In the genomic region with DNA sequence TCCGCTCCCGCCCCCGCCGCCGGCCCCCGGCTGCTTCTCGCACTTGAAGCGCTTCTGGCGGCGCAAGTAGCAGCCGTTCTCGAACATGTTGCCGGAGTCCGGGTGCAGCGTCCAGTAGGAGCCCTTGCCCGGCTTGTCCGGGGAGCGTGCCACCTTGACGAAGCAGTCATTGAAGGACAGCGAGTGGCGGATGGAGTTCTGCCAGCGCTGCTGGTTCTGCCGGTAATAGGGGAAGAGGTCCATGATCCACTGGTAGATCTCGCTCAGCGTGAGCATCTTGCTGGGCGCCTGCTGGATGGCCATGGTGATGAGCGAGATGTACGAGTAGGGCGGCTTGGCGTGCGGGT, we compare ENCODE assay signal across 13 cellular contexts. TPM values are rescaled to one million over a fixed set of nuclear protein-coding genes. Genes with fewer than 3 reads are reported as not detected.
DNase-seq lines count a peak whose midpoint lies in the region; ATAC-seq and TF ChIP-seq lines count a peak whose summit lies in the region.
"Had no signal": no experiment of that assay in that cellular context is flagged by ENCODE, and none has a peak within 500 bp of the region (broad histone marks: within the 10 kb centered on the region; RNA-seq: fewer than 3 reads in every experiment).

No MANE protein-coding gene starts in this region.

- H3K27me3 ChIP-seq in MG63 (peaks cover 3% of the 10 kb centered on the region; the same call in 1 of the 2 replicates), osteoblast (ENCODE audit: insufficient read depth, low read length) (peaks cover 88% of the 10 kb centered on the region)

- H3K4me3 Mint-ChIP-seq in activated CD4-positive, alpha-beta T cell treated with anti-CD3 and anti-CD28 coated beads, Interleukin-2, amount 10 ng/mL, durations not matched to agents 24 days and 14 days = no peak overlapping the region
- no peak overlapping the region for H3K4me3 Mint-ChIP-seq in naive thymus-derived CD8-positive, alpha-beta T cell

- peaks cover 14% of the 10 kb centered on the region for H3K9me3 Mint-ChIP-seq in activated CD4-positive, alpha-beta T cell treated with anti-CD3 and anti-CD28 coated beads, Interleukin-2, amount 10 ng/mL, durations not matched to agents 24 days and 14 days
- peaks cover 0 to 54% (median 12%) of the 10 kb centered on the region in 9 donors for H3K9me3 Mint-ChIP-seq in naive thymus-derived CD8-positive, alpha-beta T cell

- no peak overlapping the region for H3K27ac ChIP-seq in osteoblast (ENCODE audit: low read depth, low read length)

- peak; percentile 73 for DNase-seq in Daoy (ENCODE audit: low read depth)
- no peak for DNase-seq in MG63
- peak; percentile 50 for DNase-seq in osteoblast (ENCODE audit: insufficient read length, low spot score, missing footprints)
- DNase-seq in activated CD4-positive, alpha-beta T cell treated with anti-CD3 and anti-CD28 coated beads, Interleukin-2, amount 10 ng/mL, durations not matched to agents 24 days and 14 days = no peak
- no peak for DNase-seq in NCI-H2107 treated with DMSO at 0.1 percent for 48 hours (lab: John Stamatoyannopoulos, UW; ENCODE audit: unreplicated experiment)
- DNase-seq in naive thymus-derived CD8-positive, alpha-beta T cell = no peak
- DNase-seq in CD1c-positive myeloid dendritic cell (ENCODE audit: extremely low spot score) = no peak
- DNase-seq: KG1; NK-92 treated with Interleukin-12 subunit alpha and Interleukin-12 subunit beta, amount 100 ng/mL, for 24 hours had no signal

- TF ChIP-seq CTCF in osteoblast (IDR thresholded peaks at IDR 0.05; ENCODE audit: extremely low read depth, low read depth, low read length) = no peak

- peak; percentile 46 for ATAC-seq in esophagus mucosa
- ATAC-seq in naive thymus-derived CD8-positive, alpha-beta T cell = no peak
- ATAC-seq: right cardiac atrium had no signal

- peaks cover 3% of the 10 kb centered on the region for H3K36me3 Mint-ChIP-seq in activated CD4-positive, alpha-beta T cell treated with anti-CD3 and anti-CD28 coated beads, Interleukin-2, amount 10 ng/mL, durations not matched to agents 24 days and 14 days (ENCODE audit: low read depth)
- peaks cover 4 to 36% (median 26%) of the 10 kb centered on the region in 3 donors for H3K36me3 Mint-ChIP-seq in naive thymus-derived CD8-positive, alpha-beta T cell

- H3K36me3 ChIP-seq in MG63 = no peaks in the 10 kb centered on the region
- H3K36me3 ChIP-seq in osteoblast (ENCODE audit: insufficient read depth, low read length) = no peaks in the 10 kb centered on the region

- H3K9me3 ChIP-seq in MG63 = no peaks in the 10 kb centered on the region
- no peaks in the 10 kb centered on the region for H3K9me3 ChIP-seq in osteoblast (ENCODE audit: low read depth, low read length)

- POLR2A ChIA-PET in naive thymus-derived CD8-positive, alpha-beta T cell (lab: Charles Lee) = no interaction called here

- H2AFZ ChIP-seq in osteoblast (ENCODE audit: low read length) = no peak overlapping the region

- H3K4me3 ChIP-seq in MG63 (peak overlapping the region; percentile 9; the same call in 1 of the 2 replicates), osteoblast (ENCODE audit: insufficient read depth, low read length) (no peak overlapping the region)

- H3K4me2 ChIP-seq in osteoblast (ENCODE audit: insufficient read depth, low read length) = no peak overlapping the region

- peaks cover 9% of the 10 kb centered on the region for H3K4me1 Mint-ChIP-seq in activated CD4-positive, alpha-beta T cell treated with anti-CD3 and anti-CD28 coated beads, Interleukin-2, amount 10 ng/mL, durations not matched to agents 24 days and 14 days
- H3K4me1 Mint-ChIP-seq in naive thymus-derived CD8-positive, alpha-beta T cell = peaks cover 11 to 34% (median 16%) of the 10 kb centered on the region in 4 donors

- no peak overlapping the region for H3K27ac Mint-ChIP-seq in activated CD4-positive, alpha-beta T cell treated with anti-CD3 and anti-CD28 coated beads, Interleukin-2, amount 10 ng/mL, durations not matched to agents 24 days and 14 days
- H3K27ac Mint-ChIP-seq in naive thymus-derived CD8-positive, alpha-beta T cell = no peak overlapping the region

- H3K27me3 Mint-ChIP-seq in activated CD4-positive, alpha-beta T cell treated with anti-CD3 and anti-CD28 coated beads, Interleukin-2, amount 10 ng/mL, durations not matched to agents 24 days and 14 days = peaks cover 72% of the 10 kb centered on the region
- H3K27me3 Mint-ChIP-seq in naive thymus-derived CD8-positive, alpha-beta T cell = peaks cover 47 to 87% (median 69%) of the 10 kb centered on the region in 5 donors

- intact Hi-C loops in activated CD4-positive, alpha-beta T cell treated with anti-CD3 and anti-CD28 coated beads, Interleukin-2, amount 10 ng/mL, durations not matched to agents 24 days and 14 days (cut with micrococcal nuclease) = loop anchor here (2.0 to 5.0 kb wide), 2 partner anchors 929 to 1070 kb away; partner anchors contain the start of gene NKX2-1

- no peaks in the 10 kb centered on the region for H3K79me2 ChIP-seq in osteoblast (ENCODE audit: insufficient read depth, low read length)

- H3K4me1 ChIP-seq in osteoblast (ENCODE audit: insufficient read depth, low read length) = no peaks in the 10 kb centered on the region

- no peaks in the 10 kb centered on the region for H4K20me1 ChIP-seq in osteoblast (ENCODE audit: insufficient read depth, low read length)

RNA-seq across cellular contexts. Expression of gene FOXA1, which starts 3.1 kb away (rescaled TPM):
- 6.5 and 11.2 TPM in 2 replicates for total RNA-seq in Daoy (2014; rRNA removed; shearing (Covaris generic))
- 0.64 TPM in 1 of 2 replicates, not detected in the other for total RNA-seq in MG63 (2014; rRNA removed; shearing (Covaris generic); ENCODE audit: low replicate concordance)
- 14.6 TPM for total RNA-seq in esophagus mucosa
- total RNA-seq in osteoblast = 0.36 TPM in 1 of 2 replicates, not detected in the other
- total RNA-seq in activated CD4-positive, alpha-beta T cell treated with anti-CD3 and anti-CD28 coated beads, Interleukin-2, amount 10 ng/mL, durations not matched to agents 24 days and 14 days = 0.07 TPM in 1 of 2 replicates, not detected in the other
- not detected for total RNA-seq in naive thymus-derived CD8-positive, alpha-beta T cell
- polyA plus RNA-seq in naive thymus-derived CD8-positive, alpha-beta T cell = not detected
- total RNA-seq: aorta; right cardiac atrium; T-helper 1 cell treated with Interleukin-12 subunit alpha and Interleukin-12 subunit beta and Interleukin-4 antibody, amounts not matched to agents 30 ng/mL and 1 ng/mL, for 36 hours had no signal
- polyA plus RNA-seq: right cardiac atrium had no signal

RNA-seq across cellular contexts. Expression of gene TTC6, which starts 3.5 kb away (rescaled TPM):
- 2.2 and 9.3 TPM in 2 replicates for total RNA-seq in Daoy (2014; rRNA removed; shearing (Covaris generic))
- not detected in 2 replicates for total RNA-seq in MG63 (2014; rRNA removed; shearing (Covaris generic); ENCODE audit: low replicate concordance)
- total RNA-seq in esophagus mucosa (1.3 TPM), osteoblast (under 0.01 TPM in 2 replicates)
- total RNA-seq in activated CD4-positive, alpha-beta T cell treated with anti-CD3 and anti-CD28 coated beads, Interleukin-2, amount 10 ng/mL, durations not matched to agents 24 days and 14 days = not detected in 2 replicates
- total RNA-seq in naive thymus-derived CD8-positive, alpha-beta T cell = not detected
- polyA plus RNA-seq in naive thymus-derived CD8-positive, alpha-beta T cell = not detected
- total RNA-seq: aorta; right cardiac atrium; T-helper 1 cell treated with Interleukin-12 subunit alpha and Interleukin-12 subunit beta and Interleukin-4 antibody, amounts not matched to agents 30 ng/mL and 1 ng/mL, for 36 hours had no signal
- polyA plus RNA-seq: aorta, right cardiac atrium had no signal

Comparison
In these comparisons a context has a peak if more than half of its experiments do, and no peak if none do; other contexts are left out.
1. DNase-seq: peak in Daoy (single experiment) and osteoblast (single experiment); none in MG63 (single experiment), activated CD4-positive, alpha-beta T cell treated with anti-CD3 and anti-CD28 coated beads, Interleukin-2, amount 10 ng/mL, durations not matched to agents 24 days and 14 days (single experiment), NCI-H2107 treated with DMSO at 0.1 percent for 48 hours (single experiment), naive thymus-derived CD8-positive, alpha-beta T cell (0 of 10) and CD1c-positive myeloid dendritic cell (single experiment).